In the genomic region with DNA sequence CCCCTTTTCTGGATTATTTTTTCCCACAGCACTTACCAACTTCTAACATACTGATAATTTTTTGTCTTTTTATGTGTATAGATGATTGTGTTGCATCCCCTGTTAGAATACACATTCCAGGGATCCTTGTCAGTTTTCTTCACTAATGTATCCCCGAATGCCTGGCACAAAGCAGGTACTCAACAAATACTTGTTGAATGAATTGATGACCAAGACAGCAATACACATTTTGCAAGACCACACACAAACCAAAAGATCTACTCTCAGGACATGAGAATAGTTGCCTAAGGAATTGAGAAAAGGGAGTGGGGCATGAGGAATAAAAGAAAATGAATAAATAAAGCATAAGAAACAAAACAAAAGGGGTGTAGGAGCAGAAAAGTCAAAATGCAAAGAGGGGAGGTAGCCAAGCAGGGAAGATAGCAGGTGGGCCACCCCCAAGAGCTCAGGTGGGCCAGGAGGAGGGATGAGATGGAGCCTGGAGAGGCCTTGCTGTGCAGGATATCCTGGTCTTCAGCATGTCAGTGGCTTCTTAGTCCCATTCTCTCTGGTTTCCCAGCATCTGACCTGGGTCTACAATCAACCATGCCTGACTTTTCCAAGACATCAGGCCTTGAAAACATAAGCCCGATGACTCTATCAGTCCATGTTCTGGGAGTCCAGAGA, we compare ENCODE assay signal across 1 cellular context.
A peak's percentile ranks its signal among the peaks of the same experiment; 100 is the strongest.
TF ChIP-seq lines count a peak whose summit lies in the region.

No MANE protein-coding gene starts in this region.

TF ChIP-seq in GM23338, 12 proteins besides CTCF, POLR2A, EP300 and RAD21 (continued from another document):
- TF ChIP-seq ZNF462 (CRISPR knock-in tag; IDR thresholded peaks at IDR 0.05) (peak; percentile 84), NANOG (IDR thresholded peaks at IDR 0.05; ENCODE audit: borderline replicate concordance) (peak; percentile 98), EZH2phosphoT487 (IDR thresholded peaks at IDR 0.05; ENCODE audit: unreplicated experiment) (no peak)
